In genomic region chr12:25051583-25052190, GRCh38 we compare ENCODE assay signal across 8 cellular contexts.
DNase-seq lines count a peak whose midpoint lies in the region; ATAC-seq, FAIRE-seq and TF ChIP-seq lines count a peak whose summit lies in the region.

No MANE protein-coding gene starts in this region.

- DNase-seq in GM12878 (ENCODE audit: low read depth, low spot score) (peak; percentile 84), NCI-H1048 (lab: John Stamatoyannopoulos, UW) (no peak), nucleus accumbens (lab: John Stamatoyannopoulos, UW) (no peak), G401 (ENCODE audit: low spot score) (no peak)
- peak; percentile 58 for DNase-seq in stimulated activated CD4-positive, alpha-beta T cell treated with anti-CD3 and anti-CD28 coated beads, Interleukin-1b, Interleukin-23, amount 100 ng/mL, for 48 hours

- in situ Hi-C loops in GM12878 (cut with MboI) (no loop called here), G401 (cut with HindIII; ENCODE audit: low sequenced_read_pairs) (no loop called here)

- SMC1A ChIA-PET in GM12878 (lab: Charles Lee; ENCODE audit: uncharacterized antibody, unreplicated experiment): interaction anchor here (0.7 to 15.4 kb wide), 21 partner anchors 11 to 249 kb away, joined by 3 to 526 read pairs (median 8); partner anchors contain the start of gene BCAT1

- TF ChIP-seq POLR2A in GM12878 (IDR thresholded peaks at IDR 0.05; ENCODE audit: low read depth, low read length): peak; percentile 47

- intact Hi-C loops in GM12878 (cut with micrococcal nuclease; ENCODE audit: unreplicated experiment): loop anchor here (1.0 to 5.0 kb wide), 3 partner anchors 31 to 214 kb away; no protein-coding TSS in a partner anchor

- H3K9ac ChIP-seq in SU-DHL-6 (ENCODE audit: low read length): peak overlapping the region; percentile 83
- H3K9ac ChIP-seq in GM12878 (ENCODE audit: control insufficient read depth, insufficient read depth, low read length): peak overlapping the region; percentile 72

- CTCF ChIA-PET in GM12878 (lab: Yijun Ruan, JAX): interaction anchor here (0.6 to 9.8 kb wide), 14 partner anchors 9 to 213 kb away, joined by 3 to 141 read pairs (median 6); no protein-coding TSS in a partner anchor

- POLR2A ChIA-PET in GM12878 (lab: Charles Lee): interaction anchor here (0.6 to 13.3 kb wide), 17 partner anchors 8 to 239 kb away, joined by 3 to 297 read pairs (median 9); no protein-coding TSS in a partner anchor

- BruUV-seq in GM12878 (replicated peaks; lab: Mats Ljungman, UMichigan): no TSS peak

- H3K27me3 ChIP-seq in SU-DHL-6 (ENCODE audit: low read length) (no peaks in the 10 kb centered on the region), GM12878 (replicated peaks in 1 of 2; ENCODE audit: control insufficient read depth in 2 of 2, insufficient read depth in 2 of 2, low read length in 1 of 2) (no peaks in the 10 kb centered on the region)

- no peak overlapping the region for H2AFZ ChIP-seq in SU-DHL-6 (ENCODE audit: low read depth, low read length, severe bottlenecking)
- peak overlapping the region; percentile 41 for H2AFZ ChIP-seq in GM12878 (ENCODE audit: control insufficient read depth, low read depth, low read length)

- no peak for TF ChIP-seq CTCF in SU-DHL-6 (IDR thresholded peaks at IDR 0.05; ENCODE audit: insufficient read depth, low read length, poor library complexity, severe bottlenecking)
- no peak for TF ChIP-seq CTCF in GM12878 (IDR thresholded peaks at IDR 0.05 in 2 of 3, conservative IDR thresholded peaks at IDR 0.05 in 1 of 3; ENCODE audit: control insufficient read depth in 2 of 3, extremely low read depth in 1 of 3, insufficient read depth in 1 of 3, low read depth in 3 of 3, low read length in 3 of 3)

- peaks cover 61% of the 10 kb centered on the region for H3F3A ChIP-seq in SU-DHL-6 (ENCODE audit: insufficient read depth)

- H3K79me2 ChIP-seq in SU-DHL-6 (ENCODE audit: insufficient read depth, low read length) (peaks cover 47% of the 10 kb centered on the region), GM12878 (ENCODE audit: control insufficient read depth, insufficient read depth, low read length) (peaks cover 42% of the 10 kb centered on the region)

- peak overlapping the region; percentile 99 for H3K4me2 ChIP-seq in SU-DHL-6 (ENCODE audit: low read depth, low read length, poor library complexity, severe bottlenecking)
- peak overlapping the region; percentile 77 for H3K4me2 ChIP-seq in GM12878 (ENCODE audit: control insufficient read depth, insufficient read depth)

- WGBS in GM12878 (ENCODE audit: insufficient coverage, insufficient replicate concordance, low lambda C conversion rate, missing lambda C conversion rate): 0% methylated on average over 6 of the region's 6 CpGs

- H3K4me1 ChIP-seq in GM12878 (ENCODE audit: control insufficient read depth, insufficient read depth, low read length): peaks cover 10% of the 10 kb centered on the region; the same call in 1 of the 2 replicates

- RAD21 ChIA-PET in GM12878 (lab: Charles Lee; ENCODE audit: unreplicated experiment): interaction anchor here (0.7 to 13.0 kb wide), 23 partner anchors 9 to 336 kb away, joined by 3 to 462 read pairs (median 5); partner anchors contain the start of genes DNAI7 and ETFRF1

- H3K4me3 ChIP-seq in SU-DHL-6 (ENCODE audit: insufficient read depth, low read length, poor library complexity, severe bottlenecking) (peak overlapping the region; percentile 96), GM12878 (peak overlapping the region; percentile 83; the same call in 1 of the 2 replicates)

- H4K20me1 ChIP-seq in SU-DHL-6 (ENCODE audit: low read depth, low read length) (no peaks in the 10 kb centered on the region), GM12878 (ENCODE audit: control insufficient read depth, insufficient read depth) (no peaks in the 10 kb centered on the region)

- H3K27ac ChIP-seq in SU-DHL-6 (ENCODE audit: low read depth, low read length): peak overlapping the region; percentile 99
- H3K27ac ChIP-seq in GM12878 (ENCODE audit: control insufficient read depth, insufficient read depth): peak overlapping the region; percentile 92

- H3K36me3 ChIP-seq in SU-DHL-6 (ENCODE audit: low read length) (peaks cover 45% of the 10 kb centered on the region), GM12878 (ENCODE audit: control insufficient read depth in 2 of 2, insufficient read depth in 2 of 2, low read length in 1 of 2) (0 out of 4 replicates have a peak, but pooled peaks cover 0 to 2% of the 10 kb centered on the region in 2 experiments)

- peak; percentile 65 for FAIRE-seq in GM12878 (lab: Jason Lieb, UNC)

- peak; percentile 60 for ATAC-seq in GM18870 (IDR thresholded peaks at IDR 0.05; ENCODE audit: unreplicated experiment)
- ATAC-seq in HG02973 (IDR thresholded peaks at IDR 0.05; ENCODE audit: unreplicated experiment): peak; percentile 53
- ATAC-seq in GM12878: peak; percentile 64

- TF ChIP-seq RAD21 in GM12878 (IDR thresholded peaks at IDR 0.05; ENCODE audit: insufficient read depth, low read depth, low read length): no peak

- H3K9me2 ChIP-seq in SU-DHL-6 (replicated peaks; ENCODE audit: insufficient read depth, low read length): no peaks in the 10 kb centered on the region

- peak in 1 of 2 experiments; percentile 12; a peak in 1 of 4 replicates for TF ChIP-seq EP300 in GM12878 (IDR thresholded peaks at IDR 0.05; ENCODE audit: borderline replicate concordance in 1 of 2, control insufficient read depth in 1 of 2, low read depth in 2 of 2, low read length in 2 of 2)

- H3K9me3 ChIP-seq in SU-DHL-6 (ENCODE audit: insufficient read depth, low read length) (peaks cover 4% of the 10 kb centered on the region; the same call in 1 of the 2 replicates), GM12878 (replicated peaks; ENCODE audit: control insufficient read depth, insufficient read depth, low read length) (peaks cover 5% of the 10 kb centered on the region; the same call in 2 of the 3 replicates)

TF ChIP-seq in GM12878, 131 proteins besides CTCF, POLR2A, EP300 and RAD21 (continues in another document):
- TF ChIP-seq WRNIP1 (IDR thresholded peaks at IDR 0.05; ENCODE audit: borderline replicate concordance, low read depth, low read length): no peak; the same call in 1 of the 2 replicates
- TF ChIP-seq NRF1 (conservative IDR thresholded peaks at IDR 0.05; ENCODE audit: low read depth, low read length): no peak
- TF ChIP-seq BCLAF1 (IDR thresholded peaks at IDR 0.05): no peak
- TF ChIP-seq, protein P1, sequence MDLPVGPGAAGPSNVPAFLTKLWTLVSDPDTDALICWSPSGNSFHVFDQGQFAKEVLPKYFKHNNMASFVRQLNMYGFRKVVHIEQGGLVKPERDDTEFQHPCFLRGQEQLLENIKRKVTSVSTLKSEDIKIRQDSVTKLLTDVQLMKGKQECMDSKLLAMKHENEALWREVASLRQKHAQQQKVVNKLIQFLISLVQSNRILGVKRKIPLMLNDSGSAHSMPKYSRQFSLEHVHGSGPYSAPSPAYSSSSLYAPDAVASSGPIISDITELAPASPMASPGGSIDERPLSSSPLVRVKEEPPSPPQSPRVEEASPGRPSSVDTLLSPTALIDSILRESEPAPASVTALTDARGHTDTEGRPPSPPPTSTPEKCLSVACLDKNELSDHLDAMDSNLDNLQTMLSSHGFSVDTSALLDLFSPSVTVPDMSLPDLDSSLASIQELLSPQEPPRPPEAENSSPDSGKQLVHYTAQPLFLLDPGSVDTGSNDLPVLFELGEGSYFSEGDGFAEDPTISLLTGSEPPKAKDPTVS (IDR thresholded peaks at IDR 0.05; ENCODE audit: low read depth, low read length): no peak
- TF ChIP-seq CEBPB (IDR thresholded peaks at IDR 0.05; ENCODE audit: borderline replicate concordance in 1 of 2, low read depth in 2 of 2, low read length in 2 of 2): no peak
- TF ChIP-seq E4F1 (IDR thresholded peaks at IDR 0.05; ENCODE audit: borderline replicate concordance, partially characterized antibody): no peak
- no peak for TF ChIP-seq POU2F2 (IDR thresholded peaks at IDR 0.05; ENCODE audit: borderline replicate concordance, low read depth, low read length)

Comparison
In these comparisons a context has a peak if more than half of its experiments do, and no peak if none do; other contexts are left out.
1. DNase-seq: peak in GM12878 (single experiment) and stimulated activated CD4-positive, alpha-beta T cell treated with anti-CD3 and anti-CD28 coated beads, Interleukin-1b, Interleukin-23, amount 100 ng/mL, for 48 hours (single experiment); none in NCI-H1048 (single experiment), nucleus accumbens (0 of 56) and G401 (single experiment).
2. Peak in every context shown above with its lines, with median percentiles within 50 percentile points of each other: ATAC-seq.